17 cellular contexts compared by ENCODE assay signal in genomic region chr1:33682371-33682770, GRCh38.
"Had no signal": no experiment of that assay in that cellular context is flagged by ENCODE, and none has a peak within 500 bp of the region (broad histone marks: within the 10 kb centered on the region; RNA-seq: fewer than 3 reads in every experiment).

No MANE protein-coding gene starts in this region.

- H3K27me3 ChIP-seq: cardiac muscle cell had no signal

- DNase-seq: activated CD4-positive, alpha-beta T cell treated with anti-CD3 and anti-CD28 coated beads for 4 hours; activated CD8-positive, alpha-beta memory T cell treated with anti-CD3 and anti-CD28 coated beads, Interleukin-2, amount 50 U/mL, for 4 hours; activated CD8-positive, alpha-beta T cell treated with anti-CD3 and anti-CD28 coated beads for 36 hours; activated gamma-delta T cell treated with Interleukin-2 at 50 U/mL for 16 hours; activated naive CD4-positive, alpha-beta T cell treated with anti-CD3 and anti-CD28 coated beads, Interleukin-2, amount 10 ng/mL, durations not matched to agents 7 days and 5 days; activated naive CD8-positive, alpha-beta T cell treated with anti-CD3 and anti-CD28 coated beads for 36 hours; activated T-cell treated with anti-CD3 and anti-CD28 coated beads, Interleukin-2, amount 50 U/mL, for 72 hours; cerebellar nuclear complex; Karpas-422; NCI-H1048; NCI-H146; NCI-H187 treated with DMSO at 0.1 percent for 48 hours; NCI-H2081 treated with DMSO at 0.1 percent for 48 hours; NCI-H446; NCI-H524; SHP77 treated with DMSO at 0.1 percent for 48 hours had no signal

- H3K27ac ChIP-seq: cardiac muscle cell had no signal

- H3K36me3 ChIP-seq: cardiac muscle cell had no signal

- H3K4me3 ChIP-seq: cardiac muscle cell had no signal
